In genomic region chr7:47698386-47698785, GRCh38 we compare ENCODE assay signal across 23 cellular contexts.
"Had no signal": no experiment of that assay in that cellular context is flagged by ENCODE, and none has a peak within 500 bp of the region (broad histone marks: within the 10 kb centered on the region; RNA-seq: fewer than 3 reads in every experiment).

No MANE protein-coding gene starts in this region.

- ATAC-seq: activated CD4-positive, alpha-beta T cell treated with anti-CD3 and anti-CD28 coated beads for 36 hours; activated T-helper 17 cell treated with anti-CD3 and anti-CD28 coated beads, Interleukin-2, amount 50 U/mL, for 72 hours; K562; PC-3; T-cell had no signal

- H3K36me3 ChIP-seq: cardiac muscle cell had no signal

- H3K27me3 ChIP-seq: cardiac muscle cell had no signal

- H3K27ac ChIP-seq: cardiac muscle cell, SK-N-MC, VCaP had no signal

- DNase-seq: activated CD4-positive, alpha-beta memory T cell treated with anti-CD3 and anti-CD28 coated beads, Interleukin-2, amount 10 ng/mL, durations not matched to agents 7 days and 5 days; activated CD4-positive, alpha-beta T cell treated with anti-CD3 and anti-CD28 coated beads for 36 hours; activated CD4-positive, alpha-beta T cell treated with anti-CD3 and anti-CD28 coated beads, Interleukin-2, amount 50 U/mL, for 1 hour; activated CD4-positive, CD25-positive, alpha-beta regulatory T cell; activated gamma-delta T cell; activated naive CD4-positive, alpha-beta T cell treated with anti-CD3 and anti-CD28 coated beads for 36 hours; activated T-cell treated with anti-CD3 and anti-CD28 coated beads for 4 hours; activated T-cell treated with anti-CD3 and anti-CD28 coated beads, Interleukin-2, amount 50 U/mL, for 48 hours; amygdala; Karpas-422; NCI-H1048; NCI-H2029; NCI-H446; NCI-H524; PC-3; SHP77 treated with DMSO at 0.1 percent for 48 hours; T-cell; T-helper 2 cell had no signal

- H3K4me3 ChIP-seq: cardiac muscle cell, K562, SK-N-MC had no signal
